Comparison of ENCODE assay signal across 23 cellular contexts in the genomic region with DNA sequence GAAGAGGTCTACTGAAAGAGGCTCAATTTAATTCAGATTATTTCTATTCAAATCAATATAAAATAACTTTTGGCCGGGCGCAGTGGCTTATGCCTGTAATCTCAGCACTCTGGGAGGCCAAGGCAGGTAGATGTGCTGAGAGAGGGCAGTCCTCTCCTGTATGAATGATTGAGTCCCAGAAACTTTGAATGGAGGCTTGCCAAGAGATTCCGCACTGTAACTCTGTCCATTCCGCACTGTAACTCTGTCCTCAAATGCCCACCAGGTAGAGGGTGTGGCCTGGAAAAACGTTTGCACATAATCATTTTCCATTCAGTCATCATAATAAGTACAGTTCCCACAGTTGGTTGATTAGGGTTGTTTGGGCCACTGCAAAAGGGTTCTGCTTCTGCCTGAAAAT.
"Had no signal": no experiment of that assay in that cellular context is flagged by ENCODE, and none has a peak within 500 bp of the region (broad histone marks: within the 10 kb centered on the region; RNA-seq: fewer than 3 reads in every experiment).

No MANE protein-coding gene starts in this region.

- H3K27me3 ChIP-seq: Peyer's patch, SJCRH30 had no signal

- H3K36me3 ChIP-seq: Peyer's patch, SJCRH30 had no signal

- H3K4me2 ChIP-seq: PC-9 had no signal

- H3K9me3 ChIP-seq: Peyer's patch, SJCRH30 had no signal

- H3K4me1 ChIP-seq: Peyer's patch, SJCRH30 had no signal

- H2AFZ ChIP-seq: PC-9 had no signal

- DNase-seq: IMR-90, Karpas-422, KG1, MM.1S, NCI-H1092 treated with DMSO at 0.1 percent for 48 hours, NCI-H1417, NCI-H1436 treated with DMSO at 0.1 percent for 48 hours, NCI-H1694, NCI-H187 treated with DMSO at 0.1 percent for 48 hours, NCI-H2029 treated with DMSO at 0.1 percent for 48 hours, NCI-H2171 treated with DMSO at 0.1 percent for 48 hours, NCI-H345, NCI-H446 treated with DMSO at 0.1 percent for 48 hours, NCI-H510A treated with DMSO at 0.1 percent for 48 hours, NCI-H526, NCI-H774, PC-9, Peyer's patch, SHP77 treated with DMSO at 0.1 percent for 48 hours, SJCRH30 had no signal

- H3K27ac ChIP-seq: PC-9, Peyer's patch, SJCRH30 had no signal

- H3K4me3 ChIP-seq: PC-9, Peyer's patch, SJCRH30 had no signal

- ATAC-seq: HepG2, Right ventricle myocardium inferior, SK-N-SH treated with all-trans-retinoic acid at 6 μM for 48 hours had no signal
